Comparison of ENCODE assay signal across 1 cellular context in genomic region chr7:127393370-127394058, GRCh38.
TF ChIP-seq lines count a peak whose summit lies in the region.

No MANE protein-coding gene starts in this region.

TF ChIP-seq in HEK293, 187 proteins besides CTCF, POLR2A, EP300 and RAD21 (continued from another document):
- TF ChIP-seq ZNF580 (tag by site-specific recombination; IDR thresholded peaks at IDR 0.05) (0 out of 2 replicates have a peak, but pooled peaks have one; percentile 18), ZEB2 (tag by site-specific recombination; IDR thresholded peaks at IDR 0.05) (peak; percentile 47; the same call in 1 of the 2 replicates), ZBTB17 (tag by site-specific recombination; IDR thresholded peaks at IDR 0.05) (peak; percentile 87), ZBTB20 (tag by site-specific recombination; IDR thresholded peaks at IDR 0.05) (0 out of 2 replicates have a peak, but pooled peaks have one; percentile 58), ZNF600 (tag by site-specific recombination; IDR thresholded peaks at IDR 0.05) (no peak), ZNF692 (tag by site-specific recombination; IDR thresholded peaks at IDR 0.05) (peak; percentile 88), GLIS2 (tag by site-specific recombination; IDR thresholded peaks at IDR 0.05) (0 out of 2 replicates have a peak, but pooled peaks have one; percentile 36), ZNF423 (tag by site-specific recombination; IDR thresholded peaks at IDR 0.05) (no peak), ZNF610 (tag by site-specific recombination; IDR thresholded peaks at IDR 0.05; ENCODE audit: borderline replicate concordance) (no peak), MZF1 (tag by site-specific recombination; IDR thresholded peaks at IDR 0.05; ENCODE audit: borderline replicate concordance) (peak; percentile 51; the same call in 1 of the 2 replicates), ZBTB48 (tag by site-specific recombination; IDR thresholded peaks at IDR 0.05) (0 out of 2 replicates have a peak, but pooled peaks have one; percentile 45), KLF16 (tag by site-specific recombination; IDR thresholded peaks at IDR 0.05) (0 out of 2 replicates have a peak, but pooled peaks have one; percentile 27), KLF1 (tag by site-specific recombination; IDR thresholded peaks at IDR 0.05) (peak; percentile 72), ZNF292 (tag by site-specific recombination; IDR thresholded peaks at IDR 0.05; ENCODE audit: borderline replicate concordance, low read depth) (no peak), ZNF585B (tag by site-specific recombination; IDR thresholded peaks at IDR 0.05) (no peak), FEZF1 (tag by site-specific recombination; IDR thresholded peaks at IDR 0.05) (peak; percentile 32; the same call in 1 of the 2 replicates), OSR2 (tag by site-specific recombination; IDR thresholded peaks at IDR 0.05) (peak; percentile 58), ZNF660 (tag by site-specific recombination; IDR thresholded peaks at IDR 0.05) (peak; percentile 30; the same call in 1 of the 2 replicates), GLIS1 (tag by site-specific recombination; IDR thresholded peaks at IDR 0.05) (peak; percentile 65), GFI1B (tag by site-specific recombination; IDR thresholded peaks at IDR 0.05) (no peak), YY1 (tag by site-specific recombination; IDR thresholded peaks at IDR 0.05) (no peak), EGR2 (tag by site-specific recombination; IDR thresholded peaks at IDR 0.05; ENCODE audit: low read depth) (peak; percentile 78), TCF7L2 (IDR thresholded peaks at IDR 0.05; ENCODE audit: borderline replicate concordance, low read depth, low read length) (no peak), ZNF514 (tag by site-specific recombination; IDR thresholded peaks at IDR 0.05) (no peak), BCL11A (tag by site-specific recombination; IDR thresholded peaks at IDR 0.05; ENCODE audit: low read depth) (0 out of 2 replicates have a peak, but pooled peaks have one; percentile 29), ZNF433 (tag by site-specific recombination; IDR thresholded peaks at IDR 0.05; ENCODE audit: low read depth) (no peak), WT1 (tag by site-specific recombination; IDR thresholded peaks at IDR 0.05) (no peak; the same call in none of the 2 replicates), ZNF777 (tag by site-specific recombination; IDR thresholded peaks at IDR 0.05; ENCODE audit: borderline replicate concordance) (no peak), KLF9 (tag by site-specific recombination; IDR thresholded peaks at IDR 0.05; ENCODE audit: low read depth) (peak; percentile 12; the same call in 1 of the 2 replicates), ZNF274 (IDR thresholded peaks at IDR 0.05; ENCODE audit: low read length) (no peak), ZNF274 (tag by site-specific recombination; IDR thresholded peaks at IDR 0.05; ENCODE audit: borderline replicate concordance) (no peak), ZNF335 (tag by site-specific recombination; conservative IDR thresholded peaks at IDR 0.05) (peak; percentile 85), ZFHX2 (tag by site-specific recombination; conservative IDR thresholded peaks at IDR 0.05) (peak; percentile 87), ZNF843 (tag by site-specific recombination; IDR thresholded peaks at IDR 0.05) (peak; percentile 62), SP2 (tag by site-specific recombination; IDR thresholded peaks at IDR 0.05) (peak; percentile 50), ZNF366 (tag by site-specific recombination; conservative IDR thresholded peaks at IDR 0.05) (0 out of 2 replicates have a peak, but pooled peaks have one; percentile 5), ZSCAN16 (tag by site-specific recombination; IDR thresholded peaks at IDR 0.05) (no peak), ZBTB21 (tag by site-specific recombination; IDR thresholded peaks at IDR 0.05) (peak; percentile 54; the same call in 1 of the 2 replicates), ZNF19 (tag by site-specific recombination; IDR thresholded peaks at IDR 0.05; ENCODE audit: low read depth) (no peak), ZNF391 (tag by site-specific recombination; IDR thresholded peaks at IDR 0.05; ENCODE audit: borderline replicate concordance, low read depth) (peak; percentile 13; the same call in 1 of the 2 replicates), ZNF626 (tag by site-specific recombination; IDR thresholded peaks at IDR 0.05) (no peak)
- TF ChIP-seq, protein P1, sequence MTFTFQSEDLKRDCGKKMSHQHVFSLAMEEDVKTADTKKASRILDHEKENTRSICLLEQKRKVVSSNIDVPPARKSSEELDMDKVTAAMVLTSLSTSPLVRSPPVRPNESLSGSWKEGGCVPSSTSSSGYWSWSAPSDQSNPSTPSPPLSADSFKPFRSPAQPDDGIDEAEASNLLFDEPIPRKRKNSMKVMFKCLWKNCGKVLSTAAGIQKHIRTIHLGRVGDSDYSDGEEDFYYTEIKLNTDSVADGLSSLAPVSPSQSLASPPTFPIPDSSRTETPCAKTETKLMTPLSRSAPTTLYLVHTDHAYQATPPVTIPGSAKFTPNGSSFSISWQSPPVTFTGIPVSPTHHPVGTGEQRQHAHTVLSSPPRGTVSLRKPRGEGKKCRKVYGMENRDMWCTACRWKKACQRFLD (tag by site-specific recombination; IDR thresholded peaks at IDR 0.05), result no peak
- TF ChIP-seq, protein P2, sequence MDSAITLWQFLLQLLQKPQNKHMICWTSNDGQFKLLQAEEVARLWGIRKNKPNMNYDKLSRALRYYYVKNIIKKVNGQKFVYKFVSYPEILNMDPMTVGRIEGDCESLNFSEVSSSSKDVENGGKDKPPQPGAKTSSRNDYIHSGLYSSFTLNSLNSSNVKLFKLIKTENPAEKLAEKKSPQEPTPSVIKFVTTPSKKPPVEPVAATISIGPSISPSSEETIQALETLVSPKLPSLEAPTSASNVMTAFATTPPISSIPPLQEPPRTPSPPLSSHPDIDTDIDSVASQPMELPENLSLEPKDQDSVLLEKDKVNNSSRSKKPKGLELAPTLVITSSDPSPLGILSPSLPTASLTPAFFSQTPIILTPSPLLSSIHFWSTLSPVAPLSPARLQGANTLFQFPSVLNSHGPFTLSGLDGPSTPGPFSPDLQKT (IDR thresholded peaks at IDR 0.05; ENCODE audit: borderline replicate concordance, low read depth, low read length), result no peak
- TF ChIP-seq, protein P3, sequence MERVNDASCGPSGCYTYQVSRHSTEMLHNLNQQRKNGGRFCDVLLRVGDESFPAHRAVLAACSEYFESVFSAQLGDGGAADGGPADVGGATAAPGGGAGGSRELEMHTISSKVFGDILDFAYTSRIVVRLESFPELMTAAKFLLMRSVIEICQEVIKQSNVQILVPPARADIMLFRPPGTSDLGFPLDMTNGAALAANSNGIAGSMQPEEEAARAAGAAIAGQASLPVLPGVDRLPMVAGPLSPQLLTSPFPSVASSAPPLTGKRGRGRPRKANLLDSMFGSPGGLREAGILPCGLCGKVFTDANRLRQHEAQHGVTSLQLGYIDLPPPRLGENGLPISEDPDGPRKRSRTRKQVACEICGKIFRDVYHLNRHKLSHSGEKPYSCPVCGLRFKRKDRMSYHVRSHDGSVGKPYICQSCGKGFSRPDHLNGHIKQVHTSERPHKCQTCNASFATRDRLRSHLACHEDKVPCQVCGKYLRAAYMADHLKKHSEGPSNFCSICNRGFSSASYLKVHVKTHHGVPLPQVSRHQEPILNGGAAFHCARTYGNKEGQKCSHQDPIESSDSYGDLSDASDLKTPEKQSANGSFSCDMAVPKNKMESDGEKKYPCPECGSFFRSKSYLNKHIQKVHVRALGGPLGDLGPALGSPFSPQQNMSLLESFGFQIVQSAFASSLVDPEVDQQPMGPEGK (tag by site-specific recombination; IDR thresholded peaks at IDR 0.05), result peak; percentile 83
- TF ChIP-seq, protein P4, sequence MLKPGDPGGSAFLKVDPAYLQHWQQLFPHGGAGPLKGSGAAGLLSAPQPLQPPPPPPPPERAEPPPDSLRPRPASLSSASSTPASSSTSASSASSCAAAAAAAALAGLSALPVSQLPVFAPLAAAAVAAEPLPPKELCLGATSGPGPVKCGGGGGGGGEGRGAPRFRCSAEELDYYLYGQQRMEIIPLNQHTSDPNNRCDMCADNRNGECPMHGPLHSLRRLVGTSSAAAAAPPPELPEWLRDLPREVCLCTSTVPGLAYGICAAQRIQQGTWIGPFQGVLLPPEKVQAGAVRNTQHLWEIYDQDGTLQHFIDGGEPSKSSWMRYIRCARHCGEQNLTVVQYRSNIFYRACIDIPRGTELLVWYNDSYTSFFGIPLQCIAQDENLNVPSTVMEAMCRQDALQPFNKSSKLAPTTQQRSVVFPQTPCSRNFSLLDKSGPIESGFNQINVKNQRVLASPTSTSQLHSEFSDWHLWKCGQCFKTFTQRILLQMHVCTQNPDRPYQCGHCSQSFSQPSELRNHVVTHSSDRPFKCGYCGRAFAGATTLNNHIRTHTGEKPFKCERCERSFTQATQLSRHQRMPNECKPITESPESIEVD (tag by site-specific recombination; IDR thresholded peaks at IDR 0.05), result no peak
- TF ChIP-seq, protein P5, sequence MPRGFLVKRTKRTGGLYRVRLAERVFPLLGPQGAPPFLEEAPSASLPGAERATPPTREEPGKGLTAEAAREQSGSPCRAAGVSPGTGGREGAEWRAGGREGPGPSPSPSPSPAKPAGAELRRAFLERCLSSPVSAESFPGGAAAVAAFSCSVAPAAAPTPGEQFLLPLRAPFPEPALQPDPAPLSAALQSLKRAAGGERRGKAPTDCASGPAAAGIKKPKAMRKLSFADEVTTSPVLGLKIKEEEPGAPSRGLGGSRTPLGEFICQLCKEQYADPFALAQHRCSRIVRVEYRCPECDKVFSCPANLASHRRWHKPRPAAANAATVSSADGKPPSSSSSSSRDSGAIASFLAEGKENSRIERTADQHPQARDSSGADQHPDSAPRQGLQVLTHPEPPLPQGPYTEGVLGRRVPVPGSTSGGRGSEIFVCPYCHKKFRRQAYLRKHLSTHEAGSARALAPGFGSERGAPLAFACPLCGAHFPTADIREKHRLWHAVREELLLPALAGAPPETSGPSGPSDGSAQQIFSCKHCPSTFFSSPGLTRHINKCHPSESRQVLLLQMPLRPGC (tag by site-specific recombination; IDR thresholded peaks at IDR 0.05), result 0 out of 2 replicates have a peak, but pooled peaks have one; percentile 34
